1 cellular context compared by ENCODE assay signal in the genomic region with DNA sequence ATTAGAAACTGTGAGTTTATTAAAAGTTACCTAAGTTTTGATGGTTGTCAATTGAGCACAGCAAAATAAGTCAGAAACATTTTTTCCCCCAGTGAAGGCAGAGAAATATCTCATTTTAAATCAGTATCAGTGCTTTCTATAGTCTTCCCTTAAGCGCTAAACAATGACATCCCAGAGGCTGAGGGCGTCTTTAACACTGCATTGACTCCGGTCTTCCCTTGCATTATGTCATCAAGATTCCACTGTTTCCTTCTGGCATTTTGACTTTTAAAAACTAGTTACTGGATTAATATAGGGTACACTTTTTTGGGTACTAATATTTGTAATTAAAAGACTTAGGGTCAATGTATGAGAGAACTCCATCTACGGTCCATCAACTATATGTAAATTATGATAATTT.
TF ChIP-seq lines count a peak whose summit lies in the region.

No MANE protein-coding gene starts in this region.

TF ChIP-seq in liver, 16 proteins besides CTCF, POLR2A, EP300 and RAD21 (continued from another document):
- TF ChIP-seq, protein P1, sequence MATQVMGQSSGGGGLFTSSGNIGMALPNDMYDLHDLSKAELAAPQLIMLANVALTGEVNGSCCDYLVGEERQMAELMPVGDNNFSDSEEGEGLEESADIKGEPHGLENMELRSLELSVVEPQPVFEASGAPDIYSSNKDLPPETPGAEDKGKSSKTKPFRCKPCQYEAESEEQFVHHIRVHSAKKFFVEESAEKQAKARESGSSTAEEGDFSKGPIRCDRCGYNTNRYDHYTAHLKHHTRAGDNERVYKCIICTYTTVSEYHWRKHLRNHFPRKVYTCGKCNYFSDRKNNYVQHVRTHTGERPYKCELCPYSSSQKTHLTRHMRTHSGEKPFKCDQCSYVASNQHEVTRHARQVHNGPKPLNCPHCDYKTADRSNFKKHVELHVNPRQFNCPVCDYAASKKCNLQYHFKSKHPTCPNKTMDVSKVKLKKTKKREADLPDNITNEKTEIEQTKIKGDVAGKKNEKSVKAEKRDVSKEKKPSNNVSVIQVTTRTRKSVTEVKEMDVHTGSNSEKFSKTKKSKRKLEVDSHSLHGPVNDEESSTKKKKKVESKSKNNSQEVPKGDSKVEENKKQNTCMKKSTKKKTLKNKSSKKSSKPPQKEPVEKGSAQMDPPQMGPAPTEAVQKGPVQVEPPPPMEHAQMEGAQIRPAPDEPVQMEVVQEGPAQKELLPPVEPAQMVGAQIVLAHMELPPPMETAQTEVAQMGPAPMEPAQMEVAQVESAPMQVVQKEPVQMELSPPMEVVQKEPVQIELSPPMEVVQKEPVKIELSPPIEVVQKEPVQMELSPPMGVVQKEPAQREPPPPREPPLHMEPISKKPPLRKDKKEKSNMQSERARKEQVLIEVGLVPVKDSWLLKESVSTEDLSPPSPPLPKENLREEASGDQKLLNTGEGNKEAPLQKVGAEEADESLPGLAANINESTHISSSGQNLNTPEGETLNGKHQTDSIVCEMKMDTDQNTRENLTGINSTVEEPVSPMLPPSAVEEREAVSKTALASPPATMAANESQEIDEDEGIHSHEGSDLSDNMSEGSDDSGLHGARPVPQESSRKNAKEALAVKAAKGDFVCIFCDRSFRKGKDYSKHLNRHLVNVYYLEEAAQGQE (IDR thresholded peaks at IDR 0.05): no peak
- no peak for TF ChIP-seq EGR1 (IDR thresholded peaks at IDR 0.05; ENCODE audit: low read depth in 2 of 2)
- TF ChIP-seq, protein P2, sequence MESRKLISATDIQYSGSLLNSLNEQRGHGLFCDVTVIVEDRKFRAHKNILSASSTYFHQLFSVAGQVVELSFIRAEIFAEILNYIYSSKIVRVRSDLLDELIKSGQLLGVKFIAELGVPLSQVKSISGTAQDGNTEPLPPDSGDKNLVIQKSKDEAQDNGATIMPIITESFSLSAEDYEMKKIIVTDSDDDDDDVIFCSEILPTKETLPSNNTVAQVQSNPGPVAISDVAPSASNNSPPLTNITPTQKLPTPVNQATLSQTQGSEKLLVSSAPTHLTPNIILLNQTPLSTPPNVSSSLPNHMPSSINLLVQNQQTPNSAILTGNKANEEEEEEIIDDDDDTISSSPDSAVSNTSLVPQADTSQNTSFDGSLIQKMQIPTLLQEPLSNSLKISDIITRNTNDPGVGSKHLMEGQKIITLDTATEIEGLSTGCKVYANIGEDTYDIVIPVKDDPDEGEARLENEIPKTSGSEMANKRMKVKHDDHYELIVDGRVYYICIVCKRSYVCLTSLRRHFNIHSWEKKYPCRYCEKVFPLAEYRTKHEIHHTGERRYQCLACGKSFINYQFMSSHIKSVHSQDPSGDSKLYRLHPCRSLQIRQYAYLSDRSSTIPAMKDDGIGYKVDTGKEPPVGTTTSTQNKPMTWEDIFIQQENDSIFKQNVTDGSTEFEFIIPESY (IDR thresholded peaks at IDR 0.05): no peak
- no peak for TF ChIP-seq FOXA2 (IDR thresholded peaks at IDR 0.05)
TF ChIP-seq in liver: peak in this region for 0.
